Comparison of ENCODE assay signal across 8 cellular contexts in genomic region chr20:45337367-45338120, GRCh38. TPM values are rescaled to one million over a fixed set of nuclear protein-coding genes. Genes with fewer than 3 reads are reported as not detected.
DNase-seq lines count a peak whose midpoint lies in the region; ATAC-seq, FAIRE-seq and TF ChIP-seq lines count a peak whose summit lies in the region.

No MANE protein-coding gene starts in this region.

- TF ChIP-seq CTCF in HepG2 (CRISPR knock-in tag; IDR thresholded peaks at IDR 0.05) (no peak), tibial artery (IDR thresholded peaks at IDR 0.05) (no peak)

- H3K4me1 ChIP-seq in HUES64 (ENCODE audit: insufficient read depth, low read length) (peaks cover 52% of the 10 kb centered on the region), HepG2 (ENCODE audit: insufficient read depth, low read length) (peaks cover 67% of the 10 kb centered on the region), tibial artery (peaks cover 5 to 74% (median 65%) of the 10 kb centered on the region in 4 donors)

- CTCF ChIA-PET in HepG2 (lab: Yijun Ruan, JAX; ENCODE audit: low intra/inter-chr PET ratio, low total read pairs), result interaction anchor here (0.8 kb wide), 1 partner anchor 13 kb away, joined by 3 read pairs; no protein-coding TSS in a partner anchor

- H3K36me3 ChIP-seq in HUES64 (ENCODE audit: insufficient read depth, low read length) (peaks cover 31% of the 10 kb centered on the region), HepG2 (replicated peaks in 1 of 2; ENCODE audit: control insufficient read depth in 1 of 2, insufficient read depth in 2 of 2, low read length in 2 of 2) (peaks cover 9 to 14% of the 10 kb centered on the region in 2 experiments; a peak in 4 of 5 replicates), tibial artery (peaks cover 14 to 37% (median 22%) of the 10 kb centered on the region in 3 donors)

- peak in 1 of 2 experiments; percentile 39; a peak in 1 of 4 replicates for TF ChIP-seq POLR2A in HepG2 (IDR thresholded peaks at IDR 0.05; ENCODE audit: insufficient read depth in 1 of 2, low read depth in 2 of 2, low read length in 2 of 2)

- H3K79me2 ChIP-seq in HepG2 (ENCODE audit: insufficient read depth, low read length), result peaks cover 37% of the 10 kb centered on the region

- no peaks in the 10 kb centered on the region for H4K20me1 ChIP-seq in HepG2 (ENCODE audit: insufficient read depth, low read length)

- H3K4me2 ChIP-seq in HepG2 (ENCODE audit: low read depth, low read length), result peak overlapping the region; percentile 84

- no peaks in the 10 kb centered on the region for H3K27me3 ChIP-seq in HUES64 (ENCODE audit: insufficient read depth, low read length)
- H3K27me3 ChIP-seq in HepG2 (ENCODE audit: control insufficient read depth in 1 of 2, insufficient read depth in 2 of 2, low read length in 2 of 2), result no peaks in the 10 kb centered on the region
- H3K27me3 ChIP-seq in tibial artery, result no peaks in the 10 kb centered on the region

- DNase-seq in dedifferentiated amniotic fluid mesenchymal stem cell (ENCODE audit: extremely low spot score), result peak; percentile 90
- DNase-seq in HepG2 (ENCODE audit: low spot score), result peak; percentile 65
- peak in 1 of 2 donors; percentile 86 for DNase-seq in tibial artery
- no peak for DNase-seq in stimulated activated naive CD8-positive, alpha-beta T cell treated with anti-CD3 and anti-CD28 coated beads, Interleukin-15, Interleukin-2, amounts not matched to agents 100 U/mL and 50 U/mL, for 24 hours
- DNase-seq in activated effector memory CD4-positive, alpha-beta T cell treated with anti-CD3 and anti-CD28 coated beads, Interleukin-2, amount 50 U/mL, for 16 hours, result no peak

- H3K9ac ChIP-seq in HUES64 (ENCODE audit: low read depth, low read length) (peak overlapping the region; percentile 28; the same call in 1 of the 2 replicates), HepG2 (ENCODE audit: insufficient read depth, low read depth, low read length) (peak overlapping the region; percentile 70)

- H3K27ac ChIP-seq in HUES64 (ENCODE audit: low read depth, low read length), result peak overlapping the region; percentile 65
- peak overlapping the region; percentile 80 for H3K27ac ChIP-seq in HepG2 (ENCODE audit: extremely low read length, insufficient read depth, low read length)
- H3K27ac ChIP-seq in tibial artery, result peak overlapping the region; percentile 86 to 98

- TSS peak; percentile 87 for BruUV-seq in HepG2 (replicated peaks; lab: Mats Ljungman, UMichigan)

- H3K4me3 ChIP-seq in HUES64 (ENCODE audit: low read length) (no peak overlapping the region), HepG2 (replicated peaks in 1 of 3; ENCODE audit: insufficient read depth in 1 of 3, low read depth in 2 of 3, low read length in 3 of 3) (peak overlapping the region; percentile 31 to 57 (median 32)), tibial artery (no peak overlapping the region)

- H2AFZ ChIP-seq in HepG2 (ENCODE audit: low read length), result no peak overlapping the region

- peak; percentile 32 for ATAC-seq in HepG2
- ATAC-seq in HG02973 (IDR thresholded peaks at IDR 0.05; ENCODE audit: unreplicated experiment), result no peak
- no peak for ATAC-seq in HG02588 (IDR thresholded peaks at IDR 0.05; ENCODE audit: unreplicated experiment)
- no peak for ATAC-seq in stimulated activated naive CD8-positive, alpha-beta T cell treated with anti-CD3 and anti-CD28 coated beads, Interleukin-15, Interleukin-2, amounts not matched to agents 100 U/mL and 50 U/mL, for 24 hours

- TF ChIP-seq EP300 in HepG2 (IDR thresholded peaks at IDR 0.05; ENCODE audit: low read depth in 2 of 2, low read length in 2 of 2) (no peak), HepG2 (CRISPR knock-in tag; IDR thresholded peaks at IDR 0.05; ENCODE audit: borderline replicate concordance) (peak; percentile 23; the same call in 1 of the 2 replicates)

- no peaks in the 10 kb centered on the region for H3K9me3 ChIP-seq in HUES64 (ENCODE audit: insufficient read depth, low read depth, low read length)
- H3K9me3 ChIP-seq in HepG2 (ENCODE audit: low read length), result no peaks in the 10 kb centered on the region
- H3K9me3 ChIP-seq in tibial artery, result no peaks in the 10 kb centered on the region

- in situ Hi-C loops in HepG2 (cut with HindIII; ENCODE audit: extremely low pct_ligation_motif_present, low pct_unique_long_range_greater_than_20kb), result no loop called here

- TF ChIP-seq RAD21 in HepG2 (CRISPR knock-in tag; IDR thresholded peaks at IDR 0.05), result no peak

- WGBS in HUES64, result 71% methylated on average over 15 of the region's 15 CpGs
- 8% methylated on average over 15 of the region's 15 CpGs for whole genome bisulfite sequencing in HepG2 (ENCODE audit: low lambda C conversion rate)

- intact Hi-C loops in HepG2 (cut with micrococcal nuclease; ENCODE audit: unreplicated experiment) (loop anchor here (1.0 to 2.0 kb wide), 2 partner anchors 15 to 22 kb away; no protein-coding TSS in a partner anchor), tibial artery (cut with DNase I; ENCODE audit: low total_unique reads) (loop anchor here (2.0 to 5.0 kb wide), 2 partner anchors 21 to 735 kb away; no protein-coding TSS in a partner anchor)

- POLR2A ChIA-PET in HepG2 (lab: Yijun Ruan, JAX), result interaction anchor here (1.2 to 23.9 kb wide), 8 partner anchors 12 to 454 kb away, joined by 3 to 1422 read pairs (median 16); partner anchors contain the start of genes DNTTIP1, PIGT, SDC4 and SYS1

- FAIRE-seq in HepG2 (lab: Jason Lieb, UNC), result no peak

RNA-seq across cellular contexts. Expression of gene SDC4, which starts 10.7 kb away (rescaled TPM):
- 33.6 TPM for polyA plus RNA-seq in HUES64 (2013, experiment 1 of 2)
- 34.7 TPM for polyA plus RNA-seq in HUES64 (2013, experiment 2 of 2)
- total RNA-seq in HepG2 (2016; rRNA removed; fragmentation: Illumina TruSeq; extraction: Trizol), result 36.0 and 65.1 TPM in 2 replicates
- 6.2 and 6.3 TPM in 2 replicates for total RNA-seq in HepG2 (2016; cell fraction: cytosol; rRNA removed; fragmentation: Illumina TruSeq; extraction: Trizol; ENCODE audit: low read depth)
- 34.4 and 64.3 TPM in 2 replicates for total RNA-seq in HepG2 (2016; cell fraction: insoluble cytoplasmic fraction; rRNA removed; fragmentation: Illumina TruSeq; extraction: Trizol)
- total RNA-seq in HepG2 (2016; cell fraction: membrane; rRNA removed; fragmentation: Illumina TruSeq; extraction: Trizol), result 21.2 and 23.6 TPM in 2 replicates
- 61.5 and 66.3 TPM in 2 replicates for total RNA-seq in HepG2 (2016; cell fraction: nucleus; rRNA removed; fragmentation: Illumina TruSeq; extraction: Trizol)
- 49.0 and 67.2 TPM in 2 replicates for polyA plus RNA-seq in HepG2 (2011; rRNA removed)
- 51.5 and 81.1 TPM in 2 replicates for polyA plus RNA-seq in HepG2 (2011; cell fraction: cytosol; rRNA removed)
- polyA plus RNA-seq in HepG2 (2011; cell fraction: nucleus; rRNA removed), result 16.0 and 26.7 TPM in 2 replicates
- polyA plus RNA-seq in HepG2 (2012), result 44.1 and 51.7 TPM in 2 replicates
- 5.0 TPM in 2 replicates for polyA plus RNA-seq in HepG2 (2016; cell fraction: cytosol; fragmentation: Illumina TruSeq; extraction: Trizol; ENCODE audit: low read depth)
- polyA plus RNA-seq in HepG2 (2016; cell fraction: insoluble cytoplasmic fraction; fragmentation: Illumina TruSeq; extraction: Trizol; ENCODE audit: low read depth), result 33.1 and 34.5 TPM in 2 replicates
- 13.3 and 15.5 TPM in 2 replicates for polyA plus RNA-seq in HepG2 (2016; cell fraction: membrane; fragmentation: Illumina TruSeq; extraction: Trizol; ENCODE audit: low read depth)
- 86.0 and 86.3 TPM in 2 replicates for polyA plus RNA-seq in HepG2 (2016; cell fraction: nucleus; fragmentation: Illumina TruSeq; extraction: Trizol; ENCODE audit: insufficient read depth, low read depth)
- polyA minus RNA-seq in HepG2 (2011; rRNA and poly(A)+ RNA removed; ENCODE audit: low replicate concordance), result 33.3 and 94.7 TPM in 2 replicates
- 68.1 and 88.6 TPM in 2 replicates for polyA minus RNA-seq in HepG2 (2011; cell fraction: cytosol; rRNA and poly(A)+ RNA removed)
- polyA minus RNA-seq in HepG2 (2011; cell fraction: nucleus; rRNA and poly(A)+ RNA removed), result 15.1 and 31.3 TPM in 2 replicates

RNA-seq across cellular contexts. Expression of gene SYS1, which starts 25.4 kb away (rescaled TPM):
- 13.1 TPM for polyA plus RNA-seq in HUES64 (2013, experiment 1 of 2)
- polyA plus RNA-seq in HUES64 (2013, experiment 2 of 2), result 11.8 TPM
- 22.0 and 38.3 TPM in 2 replicates for total RNA-seq in HepG2 (2016; rRNA removed; fragmentation: Illumina TruSeq; extraction: Trizol)
- 17.7 and 19.7 TPM in 2 replicates for total RNA-seq in HepG2 (2016; cell fraction: cytosol; rRNA removed; fragmentation: Illumina TruSeq; extraction: Trizol; ENCODE audit: low read depth)
- 22.2 and 38.4 TPM in 2 replicates for total RNA-seq in HepG2 (2016; cell fraction: insoluble cytoplasmic fraction; rRNA removed; fragmentation: Illumina TruSeq; extraction: Trizol)
- 35.6 and 38.6 TPM in 2 replicates for total RNA-seq in HepG2 (2016; cell fraction: membrane; rRNA removed; fragmentation: Illumina TruSeq; extraction: Trizol)
- total RNA-seq in HepG2 (2016; cell fraction: nucleus; rRNA removed; fragmentation: Illumina TruSeq; extraction: Trizol), result 39.9 and 40.9 TPM in 2 replicates
- polyA plus RNA-seq in HepG2 (2011; rRNA removed), result 65.6 and 75.9 TPM in 2 replicates
- polyA plus RNA-seq in HepG2 (2011; cell fraction: cytosol; rRNA removed), result 66.7 and 88.3 TPM in 2 replicates
- polyA plus RNA-seq in HepG2 (2011; cell fraction: nucleus; rRNA removed), result 46.0 and 49.6 TPM in 2 replicates
- 22.5 and 24.8 TPM in 2 replicates for polyA plus RNA-seq in HepG2 (2012)
- 16.5 and 19.7 TPM in 2 replicates for polyA plus RNA-seq in HepG2 (2016; cell fraction: cytosol; fragmentation: Illumina TruSeq; extraction: Trizol; ENCODE audit: low read depth)
- 24.3 and 27.0 TPM in 2 replicates for polyA plus RNA-seq in HepG2 (2016; cell fraction: insoluble cytoplasmic fraction; fragmentation: Illumina TruSeq; extraction: Trizol; ENCODE audit: low read depth)
- polyA plus RNA-seq in HepG2 (2016; cell fraction: membrane; fragmentation: Illumina TruSeq; extraction: Trizol; ENCODE audit: low read depth), result 29.1 and 31.7 TPM in 2 replicates
- 41.1 and 42.9 TPM in 2 replicates for polyA plus RNA-seq in HepG2 (2016; cell fraction: nucleus; fragmentation: Illumina TruSeq; extraction: Trizol; ENCODE audit: insufficient read depth, low read depth)
- 127 and 240 TPM in 2 replicates for polyA minus RNA-seq in HepG2 (2011; rRNA and poly(A)+ RNA removed; ENCODE audit: low replicate concordance)
- polyA minus RNA-seq in HepG2 (2011; cell fraction: cytosol; rRNA and poly(A)+ RNA removed), result 35.0 and 40.9 TPM in 2 replicates
- polyA minus RNA-seq in HepG2 (2011; cell fraction: nucleus; rRNA and poly(A)+ RNA removed), result 56.0 and 62.5 TPM in 2 replicates

RNA-seq across cellular contexts. Expression of gene MATN4, which starts 29.4 kb away (rescaled TPM):
- polyA plus RNA-seq in HUES64 (2013, experiment 1 of 2), result 0.15 TPM
- polyA plus RNA-seq in HUES64 (2013, experiment 2 of 2), result not detected
- total RNA-seq in HepG2 (2016; rRNA removed; fragmentation: Illumina TruSeq; extraction: Trizol), result not detected in 2 replicates
- total RNA-seq in HepG2 (2016; cell fraction: cytosol; rRNA removed; fragmentation: Illumina TruSeq; extraction: Trizol; ENCODE audit: low read depth), result not detected in 2 replicates
- not detected in 2 replicates for total RNA-seq in HepG2 (2016; cell fraction: insoluble cytoplasmic fraction; rRNA removed; fragmentation: Illumina TruSeq; extraction: Trizol)
- total RNA-seq in HepG2 (2016; cell fraction: membrane; rRNA removed; fragmentation: Illumina TruSeq; extraction: Trizol), result not detected in 2 replicates
- total RNA-seq in HepG2 (2016; cell fraction: nucleus; rRNA removed; fragmentation: Illumina TruSeq; extraction: Trizol), result not detected in 2 replicates
- 0.04 TPM in 1 of 2 replicates, not detected in the other for polyA plus RNA-seq in HepG2 (2011; rRNA removed)
- not detected in 2 replicates for polyA plus RNA-seq in HepG2 (2011; cell fraction: cytosol; rRNA removed)
- polyA plus RNA-seq in HepG2 (2011; cell fraction: nucleus; rRNA removed), result 0.11 TPM in 1 of 2 replicates, not detected in the other
- polyA plus RNA-seq in HepG2 (2012), result not detected in 2 replicates
- polyA plus RNA-seq in HepG2 (2016; cell fraction: cytosol; fragmentation: Illumina TruSeq; extraction: Trizol; ENCODE audit: low read depth), result not detected in 2 replicates
- not detected in 2 replicates for polyA plus RNA-seq in HepG2 (2016; cell fraction: insoluble cytoplasmic fraction; fragmentation: Illumina TruSeq; extraction: Trizol; ENCODE audit: low read depth)
- polyA plus RNA-seq in HepG2 (2016; cell fraction: membrane; fragmentation: Illumina TruSeq; extraction: Trizol; ENCODE audit: low read depth), result not detected in 2 replicates
- not detected in 2 replicates for polyA plus RNA-seq in HepG2 (2016; cell fraction: nucleus; fragmentation: Illumina TruSeq; extraction: Trizol; ENCODE audit: insufficient read depth, low read depth)
- polyA minus RNA-seq in HepG2 (2011; rRNA and poly(A)+ RNA removed; ENCODE audit: low replicate concordance), result not detected in 2 replicates
- not detected in 2 replicates for polyA minus RNA-seq in HepG2 (2011; cell fraction: cytosol; rRNA and poly(A)+ RNA removed)
- polyA minus RNA-seq in HepG2 (2011; cell fraction: nucleus; rRNA and poly(A)+ RNA removed), result not detected in 2 replicates

RNA-seq across cellular contexts. Expression of gene RBPJL, which starts 30.9 kb away (rescaled TPM):
- not detected for polyA plus RNA-seq in HUES64 (2013, experiment 1 of 2)
- polyA plus RNA-seq in HUES64 (2013, experiment 2 of 2), result not detected
- not detected in 2 replicates for total RNA-seq in HepG2 (2016; rRNA removed; fragmentation: Illumina TruSeq; extraction: Trizol)
- total RNA-seq in HepG2 (2016; cell fraction: cytosol; rRNA removed; fragmentation: Illumina TruSeq; extraction: Trizol; ENCODE audit: low read depth), result not detected in 2 replicates
- not detected in 2 replicates for total RNA-seq in HepG2 (2016; cell fraction: insoluble cytoplasmic fraction; rRNA removed; fragmentation: Illumina TruSeq; extraction: Trizol)
- not detected in 2 replicates for total RNA-seq in HepG2 (2016; cell fraction: membrane; rRNA removed; fragmentation: Illumina TruSeq; extraction: Trizol)
- total RNA-seq in HepG2 (2016; cell fraction: nucleus; rRNA removed; fragmentation: Illumina TruSeq; extraction: Trizol), result not detected in 2 replicates
- polyA plus RNA-seq in HepG2 (2011; rRNA removed), result not detected in 2 replicates
- polyA plus RNA-seq in HepG2 (2011; cell fraction: cytosol; rRNA removed), result not detected in 2 replicates
- not detected in 2 replicates for polyA plus RNA-seq in HepG2 (2011; cell fraction: nucleus; rRNA removed)
- polyA plus RNA-seq in HepG2 (2012), result not detected in 2 replicates
- polyA plus RNA-seq in HepG2 (2016; cell fraction: cytosol; fragmentation: Illumina TruSeq; extraction: Trizol; ENCODE audit: low read depth), result not detected in 2 replicates
- not detected in 2 replicates for polyA plus RNA-seq in HepG2 (2016; cell fraction: insoluble cytoplasmic fraction; fragmentation: Illumina TruSeq; extraction: Trizol; ENCODE audit: low read depth)
- not detected in 2 replicates for polyA plus RNA-seq in HepG2 (2016; cell fraction: membrane; fragmentation: Illumina TruSeq; extraction: Trizol; ENCODE audit: low read depth)
- not detected in 2 replicates for polyA plus RNA-seq in HepG2 (2016; cell fraction: nucleus; fragmentation: Illumina TruSeq; extraction: Trizol; ENCODE audit: insufficient read depth, low read depth)
- polyA minus RNA-seq in HepG2 (2011; rRNA and poly(A)+ RNA removed; ENCODE audit: low replicate concordance), result not detected in 2 replicates
- polyA minus RNA-seq in HepG2 (2011; cell fraction: cytosol; rRNA and poly(A)+ RNA removed), result not detected in 2 replicates
- not detected in 2 replicates for polyA minus RNA-seq in HepG2 (2011; cell fraction: nucleus; rRNA and poly(A)+ RNA removed)

RNA-seq across cellular contexts. Expression of gene TP53TG5, which starts 40.6 kb away (rescaled TPM):
- polyA plus RNA-seq in HUES64 (2013, experiment 1 of 2), result not detected
- polyA plus RNA-seq in HUES64 (2013, experiment 2 of 2), result not detected
- not detected in 2 replicates for total RNA-seq in HepG2 (2016; rRNA removed; fragmentation: Illumina TruSeq; extraction: Trizol)
- not detected in 2 replicates for total RNA-seq in HepG2 (2016; cell fraction: cytosol; rRNA removed; fragmentation: Illumina TruSeq; extraction: Trizol; ENCODE audit: low read depth)
- not detected in 2 replicates for total RNA-seq in HepG2 (2016; cell fraction: insoluble cytoplasmic fraction; rRNA removed; fragmentation: Illumina TruSeq; extraction: Trizol)
- total RNA-seq in HepG2 (2016; cell fraction: membrane; rRNA removed; fragmentation: Illumina TruSeq; extraction: Trizol), result not detected in 2 replicates
- total RNA-seq in HepG2 (2016; cell fraction: nucleus; rRNA removed; fragmentation: Illumina TruSeq; extraction: Trizol), result not detected in 2 replicates
- polyA plus RNA-seq in HepG2 (2011; rRNA removed), result 0.11 TPM in 1 of 2 replicates, not detected in the other
- not detected in 2 replicates for polyA plus RNA-seq in HepG2 (2011; cell fraction: cytosol; rRNA removed)
- polyA plus RNA-seq in HepG2 (2011; cell fraction: nucleus; rRNA removed), result not detected in 2 replicates
- 0.32 and 0.45 TPM in 2 replicates for polyA plus RNA-seq in HepG2 (2012)
- polyA plus RNA-seq in HepG2 (2016; cell fraction: cytosol; fragmentation: Illumina TruSeq; extraction: Trizol; ENCODE audit: low read depth), result not detected in 2 replicates
- not detected in 2 replicates for polyA plus RNA-seq in HepG2 (2016; cell fraction: insoluble cytoplasmic fraction; fragmentation: Illumina TruSeq; extraction: Trizol; ENCODE audit: low read depth)
- not detected in 2 replicates for polyA plus RNA-seq in HepG2 (2016; cell fraction: membrane; fragmentation: Illumina TruSeq; extraction: Trizol; ENCODE audit: low read depth)
- not detected in 2 replicates for polyA plus RNA-seq in HepG2 (2016; cell fraction: nucleus; fragmentation: Illumina TruSeq; extraction: Trizol; ENCODE audit: insufficient read depth, low read depth)
- polyA minus RNA-seq in HepG2 (2011; rRNA and poly(A)+ RNA removed; ENCODE audit: low replicate concordance), result not detected in 2 replicates
- not detected in 2 replicates for polyA minus RNA-seq in HepG2 (2011; cell fraction: cytosol; rRNA and poly(A)+ RNA removed)
- not detected in 2 replicates for polyA minus RNA-seq in HepG2 (2011; cell fraction: nucleus; rRNA and poly(A)+ RNA removed)

Comparison
In these comparisons a context has a peak if more than half of its experiments do, and no peak if none do; other contexts are left out.
1. H3K4me3 ChIP-seq: peak in HepG2 (3 of 3); none in HUES64 (single experiment) and tibial artery (0 of 2).
2. DNase-seq: peak in dedifferentiated amniotic fluid mesenchymal stem cell (single experiment) and HepG2 (single experiment); none in stimulated activated naive CD8-positive, alpha-beta T cell treated with anti-CD3 and anti-CD28 coated beads, Interleukin-15, Interleukin-2, amounts not matched to agents 100 U/mL and 50 U/mL, for 24 hours (single experiment) and activated effector memory CD4-positive, alpha-beta T cell treated with anti-CD3 and anti-CD28 coated beads, Interleukin-2, amount 50 U/mL, for 16 hours (single experiment).
3. Peak in every context shown above with its lines, with median percentiles within 50 percentile points of each other: H3K27ac ChIP-seq.